10 cellular contexts compared by ENCODE assay signal in the genomic region with DNA sequence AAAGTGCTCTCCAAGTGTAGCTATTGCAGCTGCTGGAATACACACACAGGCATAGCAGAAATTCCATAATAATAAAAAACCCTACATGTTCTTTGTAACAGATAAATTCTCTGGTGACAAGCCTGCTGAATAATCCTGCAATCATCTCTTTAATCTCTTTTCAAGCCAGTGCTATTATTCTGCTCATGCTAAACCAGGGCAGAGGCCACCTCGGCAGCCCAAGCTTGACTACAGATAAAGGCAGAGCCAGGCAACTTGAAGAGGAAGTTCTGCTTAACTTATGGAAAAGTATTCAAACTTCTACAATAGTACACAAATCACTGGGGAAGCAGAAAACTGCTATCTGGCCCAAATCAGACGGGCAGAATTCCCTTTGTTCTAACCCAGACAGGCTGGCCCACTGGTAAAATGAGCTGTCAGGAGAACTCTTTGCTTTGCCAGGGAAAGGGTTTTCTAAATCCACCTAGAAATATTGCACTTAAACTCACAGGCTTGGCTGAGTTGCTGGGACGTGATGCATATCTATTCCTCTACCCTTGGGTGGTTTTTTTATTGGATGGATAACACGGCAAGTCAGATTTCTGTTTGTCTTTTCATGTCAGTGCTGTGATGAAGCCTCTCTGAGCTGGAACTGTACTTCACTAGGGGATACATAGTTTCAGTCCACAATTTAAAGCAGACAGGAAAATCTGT.
A peak's percentile ranks its signal among the peaks of the same experiment; 100 is the strongest.
DNase-seq lines count a peak whose midpoint lies in the region; ATAC-seq and TF ChIP-seq lines count a peak whose summit lies in the region.
"Had no signal": no experiment of that assay in that cellular context is flagged by ENCODE, and none has a peak within 500 bp of the region (broad histone marks: within the 10 kb centered on the region; RNA-seq: fewer than 3 reads in every experiment).

No MANE protein-coding gene starts in this region.

- peaks cover 5% of the 10 kb centered on the region for H3K27me3 Mint-ChIP-seq in GM23338 (ENCODE audit: insufficient read depth, low read depth, poor library complexity)
- H3K27me3 Mint-ChIP-seq in CD8-positive, alpha-beta T cell (ENCODE audit: low read depth): no peaks in the 10 kb centered on the region

- TF ChIP-seq CTCF in GM23338 (conservative IDR thresholded peaks at IDR 0.05; ENCODE audit: low read depth in 2 of 2): no peak
- TF ChIP-seq CTCF in right atrium auricular region (IDR thresholded peaks at IDR 0.05): no peak
- no peak for TF ChIP-seq CTCF in smooth muscle cell (IDR thresholded peaks at IDR 0.05; ENCODE audit: borderline replicate concordance, insufficient read depth, poor library complexity, severe bottlenecking)
- no peak for TF ChIP-seq CTCF in CD8-positive, alpha-beta T cell (IDR thresholded peaks at IDR 0.05)

- H3K9ac ChIP-seq in smooth muscle cell (ENCODE audit: low read depth): peak overlapping the region; percentile 10

- peaks cover 3% of the 10 kb centered on the region; the same call in 2 of the 3 replicates for H3K9me3 Mint-ChIP-seq in GM23338
- H3K9me3 Mint-ChIP-seq in CD8-positive, alpha-beta T cell: no peaks in the 10 kb centered on the region

- H3K4me1 ChIP-seq in GM23338 (ENCODE audit: insufficient read depth) (peaks cover 6% of the 10 kb centered on the region; the same call in 1 of the 2 replicates), right atrium auricular region (peaks cover 3 to 74% of the 10 kb centered on the region in 2 donors), smooth muscle cell (ENCODE audit: low read depth) (peaks cover 26% of the 10 kb centered on the region)
- no peaks in the 10 kb centered on the region for H3K4me1 ChIP-seq in CD8-positive, alpha-beta T cell (ENCODE audit: insufficient read depth, low read length)

- H3F3A ChIP-seq in GM23338 (replicated peaks; ENCODE audit: low read depth): no peaks in the 10 kb centered on the region
- H3F3A ChIP-seq in smooth muscle cell (ENCODE audit: low read depth): peaks cover 19% of the 10 kb centered on the region

- intact Hi-C loops in CD8-positive, alpha-beta T cell (cut with DNase I, micrococcal nuclease): no loop called here

- no peak for ATAC-seq in GM23338
- ATAC-seq in CD8-positive, alpha-beta T cell: no peak
- ATAC-seq in GM21723 (IDR thresholded peaks at IDR 0.05; ENCODE audit: unreplicated experiment): no peak

- H3K27me3 ChIP-seq in GM23338 (ENCODE audit: insufficient read depth) (no peaks in the 10 kb centered on the region), right atrium auricular region (no peaks in the 10 kb centered on the region), smooth muscle cell (ENCODE audit: low read depth) (no peaks in the 10 kb centered on the region)
- H3K27me3 ChIP-seq in CD8-positive, alpha-beta T cell (ENCODE audit: insufficient read depth, low read length): no peaks in the 10 kb centered on the region

- POLR2A ChIA-PET in CD8-positive, alpha-beta T cell (lab: Charles Lee): no interaction called here

- no peak overlapping the region for H3K27ac Mint-ChIP-seq in GM23338
- no peak overlapping the region for H3K27ac Mint-ChIP-seq in CD8-positive, alpha-beta T cell

- peaks cover 5% of the 10 kb centered on the region for H3K4me1 Mint-ChIP-seq in GM23338
- no peaks in the 10 kb centered on the region for H3K4me1 Mint-ChIP-seq in CD8-positive, alpha-beta T cell (ENCODE audit: low read depth)

- H3K27ac ChIP-seq in GM23338 (ENCODE audit: low read depth): 0 out of 2 replicates have a peak overlapping the region, but pooled peaks have one; percentile 21
- peak overlapping the region; percentile 70 for H3K27ac ChIP-seq in angular gyrus (ENCODE audit: low read depth, low read length)
- peak overlapping the region; percentile 32 to 86 for H3K27ac ChIP-seq in right atrium auricular region
- H3K27ac ChIP-seq in smooth muscle cell (ENCODE audit: low read depth): peak overlapping the region; percentile 73
- H3K27ac ChIP-seq in CD8-positive, alpha-beta T cell (ENCODE audit: low read depth, low read length): no peak overlapping the region

- no peaks in the 10 kb centered on the region for H3K9me2 ChIP-seq in GM23338 (ENCODE audit: insufficient read depth)

- DNase-seq in GM23338 (ENCODE audit: low spot score) (no peak), right atrium auricular region (ENCODE audit: low spot score) (no peak), smooth muscle cell (lab: John Stamatoyannopoulos, UW; ENCODE audit: unreplicated experiment) (no peak), cerebellum (ENCODE audit: low spot score) (no peak)
- DNase-seq in activated naive CD4-positive, alpha-beta T cell treated with anti-CD3 and anti-CD28 coated beads, Interleukin-2, amount 50 U/mL, for 16 hours: no peak
- no peak for DNase-seq in CD8-positive, alpha-beta T cell
- DNase-seq: NCI-H1417; stimulated activated naive CD4-positive, alpha-beta T cell treated with Interleukin-2 at 50 U/mL for 16 hours had no signal

- CTCF ChIA-PET in CD8-positive, alpha-beta T cell (lab: Charles Lee): interaction anchor here (0.5 to 0.9 kb wide), 2 partner anchors 695 to 1276 kb away, joined by 3 read pairs; no protein-coding TSS in a partner anchor

- H3K4me3 ChIP-seq in GM23338 (no peak overlapping the region), right atrium auricular region (no peak overlapping the region), smooth muscle cell (no peak overlapping the region)
- no peak overlapping the region for H3K4me3 ChIP-seq in CD8-positive, alpha-beta T cell (ENCODE audit: low read depth, low read length)

- H3K4me3 Mint-ChIP-seq in GM23338: no peak overlapping the region
- no peak overlapping the region for H3K4me3 Mint-ChIP-seq in CD8-positive, alpha-beta T cell

- H3K36me3 ChIP-seq in GM23338 (ENCODE audit: insufficient read depth) (no peaks in the 10 kb centered on the region), right atrium auricular region (no peaks in the 10 kb centered on the region), smooth muscle cell (ENCODE audit: low read depth) (no peaks in the 10 kb centered on the region)
- H3K36me3 ChIP-seq in CD8-positive, alpha-beta T cell (ENCODE audit: insufficient read depth, low read length): no peaks in the 10 kb centered on the region

- H3K9me3 ChIP-seq in right atrium auricular region (no peaks in the 10 kb centered on the region), smooth muscle cell (replicated peaks; ENCODE audit: low read depth) (no peaks in the 10 kb centered on the region)
- H3K9me3 ChIP-seq in CD8-positive, alpha-beta T cell (ENCODE audit: low read length): no peaks in the 10 kb centered on the region

- H3K4me2 ChIP-seq in GM23338 (no peak overlapping the region), smooth muscle cell (peak overlapping the region; percentile 61)

- 2% methylated on average over 4 of the region's 4 CpGs for WGBS in smooth muscle cell (ENCODE audit: low lambda C conversion rate)

- H3K79me2 ChIP-seq in GM23338 (replicated peaks; ENCODE audit: insufficient read depth): no peaks in the 10 kb centered on the region
- no peaks in the 10 kb centered on the region for H3K79me2 ChIP-seq in smooth muscle cell (ENCODE audit: low read depth)

- no peaks in the 10 kb centered on the region for H4K20me1 ChIP-seq in GM23338 (replicated peaks; ENCODE audit: insufficient read depth)
- H4K20me1 ChIP-seq in smooth muscle cell (ENCODE audit: low read depth): peaks cover 5% of the 10 kb centered on the region

- H3K36me3 Mint-ChIP-seq in GM23338 (ENCODE audit: low read depth): peaks cover 24% of the 10 kb centered on the region
- peaks cover 48% of the 10 kb centered on the region for H3K36me3 Mint-ChIP-seq in CD8-positive, alpha-beta T cell

- no peak overlapping the region for H2AFZ ChIP-seq in GM23338
- H2AFZ ChIP-seq in smooth muscle cell (ENCODE audit: low read depth): no peak overlapping the region

TF ChIP-seq in GM23338, 12 proteins besides CTCF, POLR2A, EP300 and RAD21 (continues in another document):
- no peak for TF ChIP-seq JUNB (IDR thresholded peaks at IDR 0.05; ENCODE audit: unreplicated experiment)
- no peak for TF ChIP-seq ZNF331 (CRISPR knock-in tag; IDR thresholded peaks at IDR 0.05; ENCODE audit: low read depth)
- TF ChIP-seq, protein P1, sequence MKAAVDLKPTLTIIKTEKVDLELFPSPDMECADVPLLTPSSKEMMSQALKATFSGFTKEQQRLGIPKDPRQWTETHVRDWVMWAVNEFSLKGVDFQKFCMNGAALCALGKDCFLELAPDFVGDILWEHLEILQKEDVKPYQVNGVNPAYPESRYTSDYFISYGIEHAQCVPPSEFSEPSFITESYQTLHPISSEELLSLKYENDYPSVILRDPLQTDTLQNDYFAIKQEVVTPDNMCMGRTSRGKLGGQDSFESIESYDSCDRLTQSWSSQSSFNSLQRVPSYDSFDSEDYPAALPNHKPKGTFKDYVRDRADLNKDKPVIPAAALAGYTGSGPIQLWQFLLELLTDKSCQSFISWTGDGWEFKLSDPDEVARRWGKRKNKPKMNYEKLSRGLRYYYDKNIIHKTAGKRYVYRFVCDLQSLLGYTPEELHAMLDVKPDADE (IDR thresholded peaks at IDR 0.05): no peak
- no peak for TF ChIP-seq CREB1 (CRISPR knock-in tag; IDR thresholded peaks at IDR 0.05; ENCODE audit: low read depth)
- no peak for TF ChIP-seq EZH2phosphoT487 (IDR thresholded peaks at IDR 0.05; ENCODE audit: unreplicated experiment)
- no peak for TF ChIP-seq POLR2AphosphoS5 (IDR thresholded peaks at IDR 0.05; ENCODE audit: low read depth)
